ENCODE assay signal across 8 cellular contexts in the genomic region with DNA sequence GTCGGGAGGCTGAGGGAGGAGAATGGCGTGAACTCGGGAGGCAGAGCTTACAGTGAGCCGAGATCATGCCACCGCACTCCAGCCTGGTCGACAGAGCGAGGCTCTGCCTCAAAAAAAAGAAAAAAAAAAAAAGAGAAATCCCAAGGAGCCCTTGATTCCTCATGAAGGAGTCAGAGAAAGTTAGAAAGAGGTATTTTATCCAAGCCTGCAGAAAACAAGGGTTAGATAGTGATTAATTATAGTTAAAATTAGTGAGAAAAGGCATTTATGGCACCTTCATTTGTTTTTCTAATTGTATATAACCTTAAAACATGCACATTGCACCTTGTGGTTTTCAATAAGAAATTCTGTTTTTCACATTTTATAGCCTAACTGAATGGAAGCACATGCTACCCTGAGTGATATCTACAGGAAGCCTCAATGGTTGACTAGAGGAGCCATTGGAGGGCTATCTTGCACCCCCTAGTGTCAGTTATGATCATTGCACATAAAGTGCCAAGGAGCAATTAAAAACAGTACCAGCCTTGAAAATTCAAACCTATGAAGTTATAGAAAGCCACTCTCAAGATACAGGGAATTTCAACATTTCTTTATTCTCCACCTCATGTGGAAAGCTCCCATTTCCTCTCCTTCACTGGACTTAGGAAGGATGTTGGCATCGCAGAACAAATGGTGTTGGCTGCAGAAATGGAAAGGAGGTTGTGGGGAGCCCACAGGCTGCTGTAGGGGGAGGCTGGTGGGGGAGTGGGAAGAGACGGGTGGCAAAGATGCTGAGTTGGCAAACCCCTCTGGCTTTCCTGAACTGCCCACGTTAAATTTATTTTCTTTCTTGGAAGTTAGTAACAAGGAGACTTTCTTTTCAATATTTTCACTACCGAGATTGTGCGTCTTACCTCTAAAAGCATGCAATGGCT. TPM values are rescaled to one million over a fixed set of nuclear protein-coding genes. Genes with fewer than 3 reads are reported as not detected.
DNase-seq lines count a peak whose midpoint lies in the region; ATAC-seq, FAIRE-seq and TF ChIP-seq lines count a peak whose summit lies in the region.

No MANE protein-coding gene starts in this region.

- no peak for FAIRE-seq in kidney (lab: Jason Lieb, UNC)

- no peaks in the 10 kb centered on the region for H3K36me3 Mint-ChIP-seq in Calu3 (ENCODE audit: insufficient read depth, unreplicated experiment)

- H3K27me3 ChIP-seq in breast epithelium, result no peaks in the 10 kb centered on the region

- H3K4me1 ChIP-seq in breast epithelium, result peaks cover 0 to 11% of the 10 kb centered on the region in 2 donors
- no peaks in the 10 kb centered on the region for H3K4me1 ChIP-seq in kidney (ENCODE audit: control insufficient read depth in 1 of 2, insufficient read depth in 1 of 2, low read depth in 1 of 2, low read length in 2 of 2)

- H3K9ac ChIP-seq in kidney (ENCODE audit: low read length in 2 of 2), result no peak overlapping the region

- no peak overlapping the region for H3K4me3 Mint-ChIP-seq in Calu3 (ENCODE audit: low read depth, unreplicated experiment)

- H3K27ac ChIP-seq in breast epithelium (peak overlapping the region in 1 of 2 donors; percentile 26), kidney (ENCODE audit: low read depth in 2 of 2, low read length in 2 of 2) (peak overlapping the region in 1 of 2 donors; percentile 14)

- POLR2A ChIA-PET in HEK293T (lab: Yijun Ruan, JAX), result no interaction called here

- no peaks in the 10 kb centered on the region for H3K4me1 Mint-ChIP-seq in Calu3 (ENCODE audit: low read depth, unreplicated experiment)

- ATAC-seq in SK-N-SH treated with all-trans-retinoic acid at 6 μM for 48 hours (peak; percentile 47), GM18517 (IDR thresholded peaks at IDR 0.05; ENCODE audit: unreplicated experiment) (no peak), HG02610 (IDR thresholded peaks at IDR 0.05; ENCODE audit: unreplicated experiment) (no peak)

- peaks cover 57% of the 10 kb centered on the region for H3K27me3 Mint-ChIP-seq in Calu3 (ENCODE audit: unreplicated experiment)

- TF ChIP-seq POLR2A in breast epithelium (IDR thresholded peaks at IDR 0.05), result no peak

- H3K9me3 Mint-ChIP-seq in Calu3 (ENCODE audit: low read depth, unreplicated experiment), result no peaks in the 10 kb centered on the region

- no peak overlapping the region for H3K4me3 ChIP-seq in breast epithelium
- no peak overlapping the region for H3K4me3 ChIP-seq in kidney (ENCODE audit: low read length in 2 of 2)

- TF ChIP-seq CTCF in Calu3 (IDR thresholded peaks at IDR 0.05; ENCODE audit: unreplicated experiment), result peak; percentile 64
- TF ChIP-seq CTCF in breast epithelium (IDR thresholded peaks at IDR 0.05), result peak; percentile 40 to 78 (median 71)
- peak; percentile 56 for TF ChIP-seq CTCF in kidney (IDR thresholded peaks at IDR 0.05; ENCODE audit: borderline replicate concordance, extremely low read depth, insufficient read depth)

- no peaks in the 10 kb centered on the region for H3K9me3 ChIP-seq in breast epithelium
- no peaks in the 10 kb centered on the region for H3K9me3 ChIP-seq in kidney (ENCODE audit: control insufficient read depth in 1 of 2, low read length in 2 of 2)

- H3K36me3 ChIP-seq in breast epithelium (no peaks in the 10 kb centered on the region), kidney (ENCODE audit: control insufficient read depth in 1 of 2, insufficient read depth in 2 of 2, low read length in 2 of 2) (no peaks in the 10 kb centered on the region)

- BruUV-seq in Calu3 (replicated peaks; lab: Mats Ljungman, UMichigan), result no TSS peak

- H3K27ac Mint-ChIP-seq in Calu3 (ENCODE audit: unreplicated experiment), result no peak overlapping the region

- intact Hi-C loops in Calu3 (cut with micrococcal nuclease; ENCODE audit: unreplicated experiment), result loop anchor here (1.0 kb wide), 2 partner anchors 77 to 130 kb away; no protein-coding TSS in a partner anchor
- intact Hi-C loops in breast epithelium (cut with DNase I; ENCODE audit: low total_unique reads), result loop anchor here (5.0 kb wide), 1 partner anchor 61 kb away; no protein-coding TSS in a partner anchor
- intact Hi-C loops in kidney (cut with DNase I), result no loop called here

- CTCF ChIA-PET in Calu3 (lab: Charles Lee) (interaction anchor here (0.6 kb wide), 1 partner anchor 621 kb away, joined by 3 read pairs; no protein-coding TSS in a partner anchor), HEK293T (lab: Yijun Ruan, JAX) (interaction anchor here (0.7 to 1.7 kb wide), 2 partner anchors 9 to 77 kb away, joined by 4 to 7 read pairs; no protein-coding TSS in a partner anchor)

- DNase-seq in Calu3, result peak; percentile 61
- DNase-seq in HEK293T (ENCODE audit: extremely low spot score), result peak; percentile 63
- DNase-seq in breast epithelium (ENCODE audit: low spot score in 2 of 2), result no peak
- DNase-seq in kidney, result no peak
- peak; percentile 14 for DNase-seq in stimulated activated CD8-positive, alpha-beta memory T cell treated with anti-CD3 and anti-CD28 coated beads, Interleukin-12 subunit alpha, Interleukin-12 subunit beta, amount 100 ng/mL, for 1 hour (ENCODE audit: low read depth)

TF ChIP-seq in HEK293T, 16 proteins besides CTCF, POLR2A, EP300 and RAD21:
- TF ChIP-seq ZNF384 (IDR thresholded peaks at IDR 0.05) (no peak), ARNT (IDR thresholded peaks at IDR 0.05) (no peak), FOXA1 (IDR thresholded peaks at IDR 0.05) (no peak), FOXM1 (IDR thresholded peaks at IDR 0.05; ENCODE audit: borderline replicate concordance) (no peak), L3MBTL2 (conservative IDR thresholded peaks at IDR 0.05) (peak; percentile 46; the same call in 1 of the 2 replicates)
TF ChIP-seq in HEK293T: peak in this region for 1.

TF ChIP-seq in SK-N-SH treated with all-trans-retinoic acid at 6 μM for 48 hours, 23 proteins besides CTCF, POLR2A, EP300 and RAD21:
- TF ChIP-seq ISL1 (CRISPR knock-in tag; IDR thresholded peaks at IDR 0.05), result no peak
- no peak for TF ChIP-seq PPARA (CRISPR knock-in tag; IDR thresholded peaks at IDR 0.05; ENCODE audit: borderline replicate concordance)
- TF ChIP-seq TCF4 (CRISPR knock-in tag; IDR thresholded peaks at IDR 0.05; ENCODE audit: borderline replicate concordance), result no peak
- no peak for TF ChIP-seq RARB (CRISPR knock-in tag; IDR thresholded peaks at IDR 0.05)
- TF ChIP-seq ZC3H10 (CRISPR knock-in tag; IDR thresholded peaks at IDR 0.05), result no peak
- TF ChIP-seq OSR1 (CRISPR knock-in tag; IDR thresholded peaks at IDR 0.05), result no peak
- TF ChIP-seq ZNF565 (CRISPR knock-in tag; conservative IDR thresholded peaks at IDR 0.05; ENCODE audit: low read depth), result no peak
- no peak for TF ChIP-seq CREB5 (CRISPR knock-in tag; IDR thresholded peaks at IDR 0.05; ENCODE audit: low read depth)
- no peak for TF ChIP-seq ZFP30 (CRISPR knock-in tag; IDR thresholded peaks at IDR 0.05)
- TF ChIP-seq ZNF8 (CRISPR knock-in tag; IDR thresholded peaks at IDR 0.05), result no peak
- TF ChIP-seq SNAI2 (CRISPR knock-in tag; IDR thresholded peaks at IDR 0.05), result no peak

RNA-seq across cellular contexts. Expression of gene ITGA11, which starts 48.5 kb away (rescaled TPM):
- total RNA-seq in Calu3 (2022) (not detected in 2 replicates), breast epithelium (1 to 10 TPM; 7.8 to 8.5 (median 7.9) TPM), kidney (11.1 TPM)
- polyA plus RNA-seq in kidney (ENCODE audit: insufficient read depth, low read depth, low replicate concordance), result 3.4 TPM

Comparison
In these comparisons a context has a peak if more than half of its experiments do, and no peak if none do; other contexts are left out.
1. DNase-seq: peak in Calu3 (single experiment), HEK293T (single experiment) and stimulated activated CD8-positive, alpha-beta memory T cell treated with anti-CD3 and anti-CD28 coated beads, Interleukin-12 subunit alpha, Interleukin-12 subunit beta, amount 100 ng/mL, for 1 hour (single experiment); none in breast epithelium (0 of 2) and kidney (single experiment).
2. Peak in every context shown above with its lines, with median percentiles within 50 percentile points of each other: CTCF ChIP-seq.